ENCODE assay signal across 29 cellular contexts in genomic region chr19:19524053-19524452, GRCh38. TPM values are rescaled to one million over a fixed set of nuclear protein-coding genes. Genes with fewer than 3 reads are reported as not detected.
DNase-seq lines count a peak whose midpoint lies in the region; ATAC-seq lines count a peak whose summit lies in the region.
"Had no signal": no experiment of that assay in that cellular context is flagged by ENCODE, and none has a peak within 500 bp of the region (broad histone marks: within the 10 kb centered on the region; RNA-seq: fewer than 3 reads in every experiment).

No MANE protein-coding gene starts in this region.

- no peak for DNase-seq in activated T-cell treated with anti-CD3 and anti-CD28 coated beads, Interleukin-2, amount 50 U/mL, for 24 hours
- DNase-seq in activated T-cell treated with anti-CD3 and anti-CD28 coated beads for 4 hours (no peak), T-helper 17 cell (no peak), NCI-H2227 treated with DMSO at 0.1 percent for 48 hours (lab: John Stamatoyannopoulos, UW) (no peak), mesendoderm (no peak)
- DNase-seq in activated CD4-positive, alpha-beta T cell treated with anti-CD3 and anti-CD28 coated beads for 48 hours: no peak
- DNase-seq: activated CD4-positive, alpha-beta T cell treated with anti-CD3 and anti-CD28 coated beads, Interleukin-2, amount 10 ng/mL, durations not matched to agents 24 days and 14 days; activated naive CD8-positive, alpha-beta T cell treated with anti-CD3 and anti-CD28 coated beads, Interleukin-2, amount 50 U/mL, for 24 hours; activated T-cell treated with anti-CD3 and anti-CD28 coated beads, Interleukin-2, amount 50 U/mL, for 48 hours; caudate nucleus; CD4-positive, alpha-beta T cell; gastrocnemius medialis; H7; hippocampal formation; NCI-H1436 treated with DMSO at 0.1 percent for 48 hours; NCI-H2107; NCI-H446; OCI-M1; stimulated activated naive CD8-positive, alpha-beta T cell treated with anti-CD3 and anti-CD28 coated beads, Interleukin-15, Interleukin-2, amounts not matched to agents 100 U/mL and 50 U/mL, for 24 hours had no signal

- H4K8ac ChIP-seq in mesendoderm (ENCODE audit: low read depth, low read length): no peak overlapping the region

- H3K27ac Mint-ChIP-seq in activated T-cell treated with anti-CD3 and anti-CD28 coated beads, Interleukin-2, amount 50 U/mL, for 24 hours: peak overlapping the region; percentile 22
- peak overlapping the region; percentile 72 for H3K27ac Mint-ChIP-seq in T-helper 17 cell
- H3K27ac Mint-ChIP-seq: activated CD4-positive, alpha-beta T cell treated with anti-CD3 and anti-CD28 coated beads, Interleukin-2, amount 10 ng/mL, durations not matched to agents 24 days and 14 days; activated naive CD8-positive, alpha-beta T cell treated with anti-CD3 and anti-CD28 coated beads, Interleukin-2, amount 50 U/mL, for 24 hours; CD4-positive, alpha-beta T cell; dendritic cell treated with granulocyte-macrophage colony-stimulating factor and Interleukin-4, amounts not matched to agents 40 ng/mL and 50 ng/mL, for 4 days; T-helper 2 cell treated with Interferon-gamma antibody and Interleukin-4, amounts not matched to agents 5 μg/mL and 100 μg/mL, for 36 hours had no signal

- peaks cover 75% of the 10 kb centered on the region for H3K36me3 Mint-ChIP-seq in activated T-cell treated with anti-CD3 and anti-CD28 coated beads, Interleukin-2, amount 50 U/mL, for 24 hours (ENCODE audit: low read depth)
- H3K36me3 Mint-ChIP-seq in T-helper 17 cell (ENCODE audit: low read depth): no peaks in the 10 kb centered on the region

- no peaks in the 10 kb centered on the region for H3K9me3 Mint-ChIP-seq in activated T-cell treated with anti-CD3 and anti-CD28 coated beads, Interleukin-2, amount 50 U/mL, for 24 hours
- H3K9me3 Mint-ChIP-seq: activated CD4-positive, alpha-beta T cell treated with anti-CD3 and anti-CD28 coated beads, Interleukin-2, amount 10 ng/mL, durations not matched to agents 24 days and 14 days; activated naive CD8-positive, alpha-beta T cell treated with anti-CD3 and anti-CD28 coated beads, Interleukin-2, amount 50 U/mL, for 24 hours; CD4-positive, alpha-beta T cell; dendritic cell treated with granulocyte-macrophage colony-stimulating factor and Interleukin-4, amounts not matched to agents 40 ng/mL and 50 ng/mL, for 4 days; T-helper 2 cell treated with Interferon-gamma antibody and Interleukin-4, amounts not matched to agents 5 μg/mL and 100 μg/mL, for 36 hours had no signal

- H3K4ac ChIP-seq in mesendoderm (ENCODE audit: low read depth, low read length): no peak overlapping the region

- H2AK5ac ChIP-seq in mesendoderm (ENCODE audit: low read length): no peak overlapping the region

- no peaks in the 10 kb centered on the region for H3K4me1 ChIP-seq in mesendoderm (ENCODE audit: control insufficient read depth, low read depth, low read length)

- no peak overlapping the region for H3K23ac ChIP-seq in mesendoderm (ENCODE audit: low read length)

- H2BK120ac ChIP-seq in mesendoderm (ENCODE audit: low read depth, low read length): no peak overlapping the region

- H2BK15ac ChIP-seq in mesendoderm (replicated peaks; ENCODE audit: low read depth): no peak overlapping the region

- no peak overlapping the region for H3K4me2 ChIP-seq in mesendoderm (ENCODE audit: low read length)

- peaks cover 37% of the 10 kb centered on the region for H3K4me1 Mint-ChIP-seq in activated T-cell treated with anti-CD3 and anti-CD28 coated beads, Interleukin-2, amount 50 U/mL, for 24 hours (ENCODE audit: low read depth)
- peaks cover 8% of the 10 kb centered on the region for H3K4me1 Mint-ChIP-seq in T-helper 17 cell

- ATAC-seq in T-helper 17 cell: no peak
- ATAC-seq in HG03196 (IDR thresholded peaks at IDR 0.05; ENCODE audit: unreplicated experiment): no peak
- ATAC-seq: activated naive CD8-positive, alpha-beta T cell treated with anti-CD3 and anti-CD28 coated beads, Interleukin-2, amount 50 U/mL, for 24 hours; gastrocnemius medialis; SK-N-SH treated with all-trans-retinoic acid at 6 μM for 48 hours; stimulated activated naive CD8-positive, alpha-beta T cell treated with anti-CD3 and anti-CD28 coated beads, Interleukin-15, Interleukin-2, amounts not matched to agents 100 U/mL and 50 U/mL, for 24 hours had no signal

- H3K79me1 ChIP-seq in mesendoderm (ENCODE audit: low read length): peaks cover 21% of the 10 kb centered on the region

- no peaks in the 10 kb centered on the region for H3K27me3 Mint-ChIP-seq in activated T-cell treated with anti-CD3 and anti-CD28 coated beads, Interleukin-2, amount 50 U/mL, for 24 hours
- no peaks in the 10 kb centered on the region for H3K27me3 Mint-ChIP-seq in T-helper 17 cell
- H3K27me3 Mint-ChIP-seq: activated CD4-positive, alpha-beta T cell treated with anti-CD3 and anti-CD28 coated beads, Interleukin-2, amount 10 ng/mL, durations not matched to agents 24 days and 14 days; activated naive CD8-positive, alpha-beta T cell treated with anti-CD3 and anti-CD28 coated beads, Interleukin-2, amount 50 U/mL, for 24 hours; CD4-positive, alpha-beta T cell; dendritic cell treated with granulocyte-macrophage colony-stimulating factor and Interleukin-4, amounts not matched to agents 40 ng/mL and 50 ng/mL, for 4 days had no signal

- no peak overlapping the region for H3K4me3 Mint-ChIP-seq in activated T-cell treated with anti-CD3 and anti-CD28 coated beads, Interleukin-2, amount 50 U/mL, for 24 hours
- H3K4me3 Mint-ChIP-seq in T-helper 17 cell: no peak overlapping the region
- H3K4me3 Mint-ChIP-seq: activated CD4-positive, alpha-beta T cell treated with anti-CD3 and anti-CD28 coated beads, Interleukin-2, amount 10 ng/mL, durations not matched to agents 24 days and 14 days; activated naive CD8-positive, alpha-beta T cell treated with anti-CD3 and anti-CD28 coated beads, Interleukin-2, amount 50 U/mL, for 24 hours; CD4-positive, alpha-beta T cell; dendritic cell treated with granulocyte-macrophage colony-stimulating factor and Interleukin-4, amounts not matched to agents 40 ng/mL and 50 ng/mL, for 4 days; T-helper 2 cell treated with Interferon-gamma antibody and Interleukin-4, amounts not matched to agents 5 μg/mL and 100 μg/mL, for 36 hours had no signal

- peaks cover 78% of the 10 kb centered on the region for H3K36me3 ChIP-seq in KOPT-K1 (ENCODE audit: insufficient read depth, low read length)
- peaks cover 6% of the 10 kb centered on the region for H3K36me3 ChIP-seq in mesendoderm (ENCODE audit: control insufficient read depth, insufficient read depth, low read length)

- no peak overlapping the region for H4K5ac ChIP-seq in mesendoderm (ENCODE audit: low read length)

- no CpG with 5 or more reads among the region's 7 CpGs for WGBS in mesendoderm (ENCODE audit: extremely low coverage, insufficient coverage, low lambda C conversion rate)

- H3K27me3 ChIP-seq in mesendoderm (ENCODE audit: insufficient read depth, low read length, poor library complexity): no peaks in the 10 kb centered on the region
- H3K27me3 ChIP-seq: gastrocnemius medialis, neutrophil, vagina had no signal

- peak overlapping the region; percentile 58 for H3K27ac ChIP-seq in KOPT-K1 (ENCODE audit: low read depth, low read length, poor library complexity, severe bottlenecking)
- no peak overlapping the region for H3K27ac ChIP-seq in mesendoderm (ENCODE audit: low read depth, low read length)
- H3K27ac ChIP-seq: 22Rv1, gastrocnemius medialis, neutrophil, thoracic aorta, vagina had no signal

- no peak overlapping the region for H3K4me3 ChIP-seq in mesendoderm (ENCODE audit: low read length)
- H3K4me3 ChIP-seq: gastrocnemius medialis, thoracic aorta, vagina had no signal

- no peaks in the 10 kb centered on the region for H3K9me3 ChIP-seq in KOPT-K1 (ENCODE audit: insufficient read depth, low read length, poor library complexity, severe bottlenecking)
- no peaks in the 10 kb centered on the region for H3K9me3 ChIP-seq in T-helper 17 cell (ENCODE audit: control insufficient read depth, low read length, poor library complexity, severe bottlenecking)
- H3K9me3 ChIP-seq: gastrocnemius medialis, neutrophil, thoracic aorta, vagina had no signal

- H3K18ac ChIP-seq in mesendoderm (ENCODE audit: low read length): no peak overlapping the region

- H3K56ac ChIP-seq in mesendoderm (ENCODE audit: low read length): no peak overlapping the region

- peaks cover 18% of the 10 kb centered on the region for H3K79me2 ChIP-seq in mesendoderm (ENCODE audit: control insufficient read depth, insufficient read depth, low read length)

- H3K9ac ChIP-seq in mesendoderm (ENCODE audit: low read length): no peak overlapping the region

- no peak overlapping the region for H2BK5ac ChIP-seq in mesendoderm (ENCODE audit: low read length)

RNA-seq across cellular contexts. Expression of gene YJEFN3, which starts 4.7 kb away (rescaled TPM):
- 1 to 10 TPM; 3.0 to 6.1 TPM for total RNA-seq in T-helper 17 cell
- 2.9 TPM for polyA plus RNA-seq in mesendoderm (2013, experiment 1 of 2)
- 2.8 TPM for polyA plus RNA-seq in mesendoderm (2013, experiment 2 of 2)

RNA-seq across cellular contexts. Expression of gene NDUFA13, which starts 8.0 kb away (rescaled TPM):
- 100 to 1,000 TPM; 175 to 195 TPM for total RNA-seq in T-helper 17 cell
- polyA plus RNA-seq in mesendoderm (2013, experiment 1 of 2): 203 TPM
- polyA plus RNA-seq in mesendoderm (2013, experiment 2 of 2): 202 TPM

RNA-seq across cellular contexts. Expression of gene TSSK6, which starts 8.7 kb away (rescaled TPM):
- total RNA-seq in T-helper 17 cell: 1 to 10 TPM; 3.8 to 3.9 TPM
- polyA plus RNA-seq in mesendoderm (2013, experiment 1 of 2): 0.77 TPM
- 0.67 TPM for polyA plus RNA-seq in mesendoderm (2013, experiment 2 of 2)

RNA-seq across cellular contexts. Expression of gene CILP2, which starts 14.0 kb away (rescaled TPM):
- total RNA-seq in T-helper 17 cell: under 1 TPM; 0.73 to 0.99 TPM
- polyA plus RNA-seq in mesendoderm (2013, experiment 1 of 2): 1.5 TPM
- polyA plus RNA-seq in mesendoderm (2013, experiment 2 of 2): 1.6 TPM
- total RNA-seq: pulmonary artery endothelial cell had no signal
